Comparison of ENCODE assay signal across 14 cellular contexts in the genomic region with DNA sequence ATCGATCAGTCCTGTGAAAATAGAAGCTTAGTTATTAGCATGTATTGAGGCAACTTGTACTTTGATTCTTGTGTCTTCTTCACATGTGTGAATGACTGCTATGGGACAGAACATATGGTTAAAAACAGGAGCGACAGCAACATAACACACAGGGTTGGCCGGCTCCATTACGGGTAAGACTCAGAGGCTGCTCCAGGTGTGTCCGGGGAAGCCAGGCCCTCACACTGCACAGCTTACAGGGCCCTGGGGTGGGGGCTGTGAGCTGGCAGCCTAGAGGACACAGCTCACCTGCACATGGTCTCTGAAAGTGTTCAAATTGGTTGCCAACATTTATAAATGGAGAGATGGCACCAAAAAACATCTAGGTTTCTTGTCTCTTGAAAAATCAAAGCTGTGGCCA. TPM values are rescaled to one million over a fixed set of nuclear protein-coding genes. Genes with fewer than 3 reads are reported as not detected.
A peak's percentile ranks its signal among the peaks of the same experiment; 100 is the strongest.
DNase-seq lines count a peak whose midpoint lies in the region; ATAC-seq and TF ChIP-seq lines count a peak whose summit lies in the region.
"Had no signal": no experiment of that assay in that cellular context is flagged by ENCODE, and none has a peak within 500 bp of the region (broad histone marks: within the 10 kb centered on the region; RNA-seq: fewer than 3 reads in every experiment).

No MANE protein-coding gene starts in this region.

- no peak for ATAC-seq in GM21367 (IDR thresholded peaks at IDR 0.05; ENCODE audit: unreplicated experiment)

- peaks cover 83% of the 10 kb centered on the region for H3K36me3 Mint-ChIP-seq in activated T-cell treated with anti-CD3 and anti-CD28 coated beads, Interleukin-2, amount 50 U/mL, for 24 hours (ENCODE audit: low read depth)

- DNase-seq in activated T-cell treated with anti-CD3 and anti-CD28 coated beads, Interleukin-2, amount 50 U/mL, for 24 hours, result no peak
- no peak for DNase-seq in activated T-cell treated with anti-CD3 and anti-CD28 coated beads, Interleukin-2, amount 50 U/mL, for 48 hours
- DNase-seq in coronary artery (ENCODE audit: low spot score), result no peak
- DNase-seq in posterior vena cava (ENCODE audit: low spot score), result peak; percentile 51
- no peak for DNase-seq in GOT3 (lab: John Stamatoyannopoulos, UW)
- no peak for DNase-seq in erythroblast (lab: John Stamatoyannopoulos, UW)
- DNase-seq: CD8-positive, alpha-beta memory T cell; DMS53; GF-D8; IMR-90 had no signal

- TF ChIP-seq POLR2A in erythroblast (IDR thresholded peaks at IDR 0.05; ENCODE audit: low read length), result no peak

- H3K27me3 Mint-ChIP-seq in activated T-cell treated with anti-CD3 and anti-CD28 coated beads, Interleukin-2, amount 50 U/mL, for 24 hours, result no peaks in the 10 kb centered on the region

- peak overlapping the region; percentile 53 to 76 for H3K27ac ChIP-seq in coronary artery
- H3K27ac ChIP-seq: 22Rv1 had no signal

- no peak overlapping the region for H3K4me3 Mint-ChIP-seq in activated T-cell treated with anti-CD3 and anti-CD28 coated beads, Interleukin-2, amount 50 U/mL, for 24 hours
- H3K4me3 Mint-ChIP-seq: CD8-positive, alpha-beta memory T cell; GM23338 had no signal

- TF ChIP-seq CTCF in coronary artery (IDR thresholded peaks at IDR 0.05), result no peak

- no peaks in the 10 kb centered on the region for H3K4me1 Mint-ChIP-seq in activated T-cell treated with anti-CD3 and anti-CD28 coated beads, Interleukin-2, amount 50 U/mL, for 24 hours (ENCODE audit: low read depth)
- H3K4me1 Mint-ChIP-seq: GM23338 had no signal

- H3K4me3 ChIP-seq in coronary artery, result no peak overlapping the region
- H3K4me3 ChIP-seq: GM23338, HAP-1 had no signal

- peak overlapping the region; percentile 35 for H3K27ac Mint-ChIP-seq in activated T-cell treated with anti-CD3 and anti-CD28 coated beads, Interleukin-2, amount 50 U/mL, for 24 hours
- H3K27ac Mint-ChIP-seq: GM23338 had no signal

- intact Hi-C loops in posterior vena cava (cut with DNase I), result no loop called here

- no peaks in the 10 kb centered on the region for H3K9me3 Mint-ChIP-seq in activated T-cell treated with anti-CD3 and anti-CD28 coated beads, Interleukin-2, amount 50 U/mL, for 24 hours
- H3K9me3 Mint-ChIP-seq: CD8-positive, alpha-beta memory T cell had no signal

RNA-seq across cellular contexts. Expression of a gene that starts 31.1 kb away (rescaled TPM):
- total RNA-seq in posterior vena cava, result 10 to 100 TPM in 1 of 2 donors, 1 to 10 TPM in 1; 9.3 to 13.8 TPM

RNA-seq across cellular contexts. Expression of a gene that starts 50.8 kb away (rescaled TPM):
- 10 to 100 TPM; 34.9 to 36.4 TPM for total RNA-seq in posterior vena cava
